34 cellular contexts compared by ENCODE assay signal in the genomic region with DNA sequence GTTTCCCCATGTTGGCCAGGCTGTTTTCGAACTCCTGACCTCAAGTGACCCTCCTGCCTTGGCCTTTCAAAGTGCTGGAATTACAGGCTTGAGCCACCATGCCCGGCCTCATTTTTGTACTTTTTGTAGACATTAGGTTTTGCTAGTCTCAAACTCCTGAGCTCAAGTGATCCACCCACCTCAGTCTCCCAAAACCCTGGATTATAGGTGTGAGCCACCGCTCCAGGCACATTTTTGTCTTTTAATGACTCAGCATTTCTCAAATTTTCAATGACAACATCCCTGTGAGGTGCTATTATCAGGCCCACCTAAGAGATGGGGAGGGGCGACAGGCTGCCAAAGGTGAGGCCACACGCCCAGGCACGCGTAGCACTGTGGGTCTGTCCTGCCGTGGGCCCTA. TPM values are rescaled to one million over a fixed set of nuclear protein-coding genes. Genes with fewer than 3 reads are reported as not detected.
"Had no signal": no experiment of that assay in that cellular context is flagged by ENCODE, and none has a peak within 500 bp of the region (broad histone marks: within the 10 kb centered on the region; RNA-seq: fewer than 3 reads in every experiment).

No MANE protein-coding gene starts in this region.

- H3K79me2 ChIP-seq: hepatocyte had no signal

- H3K9me3 ChIP-seq: ascending aorta, gastroesophageal sphincter, left ventricle myocardium inferior, mucosa of descending colon, ovary, testis, transverse colon, uterus had no signal

- H3K4me3 ChIP-seq: ascending aorta, gastroesophageal sphincter, hepatocyte, left ventricle myocardium inferior, lung, mucosa of descending colon, ovary, skin epidermis, testis, transverse colon, uterus had no signal

- ATAC-seq: effector memory CD8-positive, alpha-beta T cell; gastroesophageal sphincter; mucosa of descending colon; sciatic nerve; stimulated activated naive CD8-positive, alpha-beta T cell treated with anti-CD3 and anti-CD28 coated beads, Interleukin-15, Interleukin-2, amounts not matched to agents 100 U/mL and 50 U/mL, for 24 hours had no signal

- H3K27ac Mint-ChIP-seq: activated naive CD4-positive, alpha-beta T cell treated with anti-CD3 and anti-CD28 coated beads for 36 hours; activated naive CD8-positive, alpha-beta T cell treated with anti-CD3 and anti-CD28 coated beads, Interleukin-2, amount 10 ng/mL, durations not matched to agents 7 days and 5 days; effector memory CD8-positive, alpha-beta T cell; nephron progenitor cell; progenitor cell of endocrine pancreas had no signal

- H3K27ac ChIP-seq: ascending aorta, brain microvascular endothelial cell, gastroesophageal sphincter, hepatocyte, left ventricle myocardium inferior, ovary, testis, transverse colon, uterus had no signal

- H3K9me3 Mint-ChIP-seq: activated naive CD4-positive, alpha-beta T cell treated with anti-CD3 and anti-CD28 coated beads for 36 hours; activated naive CD8-positive, alpha-beta T cell treated with anti-CD3 and anti-CD28 coated beads, Interleukin-2, amount 10 ng/mL, durations not matched to agents 7 days and 5 days; effector memory CD8-positive, alpha-beta T cell; nephron progenitor cell had no signal

- H3K4me2 ChIP-seq: hepatocyte had no signal

- H3K27me3 ChIP-seq: ascending aorta, brain microvascular endothelial cell, hepatocyte, ovary, testis, transverse colon, uterus had no signal

- DNase-seq: activated CD4-positive, alpha-beta T cell treated with anti-CD3 and anti-CD28 coated beads for 48 hours; activated CD4-positive, alpha-beta T cell treated with anti-CD3 and anti-CD28 coated beads, Interleukin-2, amount 50 U/mL, for 48 hours; activated CD8-positive, alpha-beta memory T cell treated with anti-CD3 and anti-CD28 coated beads for 24 hours; activated effector memory CD4-positive, alpha-beta T cell treated with anti-CD3 and anti-CD28 coated beads, Interleukin-2, amount 50 U/mL, for 16 hours; activated naive CD4-positive, alpha-beta T cell treated with anti-CD3 and anti-CD28 coated beads for 36 hours; activated naive CD8-positive, alpha-beta T cell treated with anti-CD3 and anti-CD28 coated beads, Interleukin-2, amount 10 ng/mL, durations not matched to agents 7 days and 5 days; brain microvascular endothelial cell; cortex of kidney; effector memory CD8-positive, alpha-beta T cell; erythroblast; islet precursor cell; left ventricle myocardium inferior; mucosa of descending colon; nephron progenitor cell; ovary; stimulated activated CD4-positive, alpha-beta T cell treated with anti-CD3 and anti-CD28 coated beads, Interleukin-12 subunit alpha, Interleukin-12 subunit beta, amount 100 ng/mL, for 4 hours; stimulated activated CD4-positive, alpha-beta T cell treated with anti-CD3 and anti-CD28 coated beads, Interleukin-4, amount 100 ng/mL, for 1 hour; stimulated activated naive CD8-positive, alpha-beta T cell treated with anti-CD3 and anti-CD28 coated beads, Interleukin-15, Interleukin-2, amounts not matched to agents 100 U/mL and 50 U/mL, for 24 hours; testis; transverse colon; uterus had no signal

- H3K4me3 Mint-ChIP-seq: activated naive CD4-positive, alpha-beta T cell treated with anti-CD3 and anti-CD28 coated beads for 36 hours; activated naive CD8-positive, alpha-beta T cell treated with anti-CD3 and anti-CD28 coated beads, Interleukin-2, amount 10 ng/mL, durations not matched to agents 7 days and 5 days; effector memory CD8-positive, alpha-beta T cell; nephron progenitor cell had no signal

- H2AFZ ChIP-seq: hepatocyte had no signal

- H3K36me3 ChIP-seq: ascending aorta, brain microvascular endothelial cell, gastroesophageal sphincter, left ventricle myocardium inferior, ovary, transverse colon, uterus had no signal

- H3K27me3 Mint-ChIP-seq: effector memory CD8-positive, alpha-beta T cell; progenitor cell of endocrine pancreas had no signal

- H3K4me1 ChIP-seq: ascending aorta, gastroesophageal sphincter, left ventricle myocardium inferior, testis, uterus had no signal

- H3K36me3 Mint-ChIP-seq: activated naive CD8-positive, alpha-beta T cell treated with anti-CD3 and anti-CD28 coated beads, Interleukin-2, amount 10 ng/mL, durations not matched to agents 7 days and 5 days had no signal

RNA-seq across cellular contexts. Expression of a gene that starts 1.1 kb away (rescaled TPM):
- total RNA-seq: activated naive CD4-positive, alpha-beta T cell treated with anti-CD3 and anti-CD28 coated beads for 36 hours; activated naive CD8-positive, alpha-beta T cell treated with anti-CD3 and anti-CD28 coated beads, Interleukin-2, amount 10 ng/mL, durations not matched to agents 7 days and 5 days; ascending aorta; chondrocyte; fibroblast of lung; fibroblast of villous mesenchyme; gastroesophageal sphincter; hepatocyte; left ventricle myocardium inferior; lung; mesenteric fat pad; myocyte; progenitor cell of endocrine pancreas; renal cortical epithelial cell; sciatic nerve; transverse colon; uterus had no signal
- polyA plus RNA-seq: fibroblast of lung, hepatocyte, lung, ovary had no signal

RNA-seq across cellular contexts. Expression of a gene that starts 8.1 kb away (rescaled TPM):
- total RNA-seq: activated naive CD4-positive, alpha-beta T cell treated with anti-CD3 and anti-CD28 coated beads for 36 hours; activated naive CD8-positive, alpha-beta T cell treated with anti-CD3 and anti-CD28 coated beads, Interleukin-2, amount 10 ng/mL, durations not matched to agents 7 days and 5 days; ascending aorta; chondrocyte; fibroblast of lung; fibroblast of villous mesenchyme; gastroesophageal sphincter; hepatocyte; left ventricle myocardium inferior; mesenteric fat pad; myocyte; progenitor cell of endocrine pancreas; renal cortical epithelial cell; sciatic nerve had no signal
- polyA plus RNA-seq: fibroblast of lung, ovary had no signal

RNA-seq across cellular contexts. Expression of a gene that starts 52.7 kb away (rescaled TPM):
- total RNA-seq: ascending aorta had no signal
